ENCODE assay signal across 8 cellular contexts in the genomic region with DNA sequence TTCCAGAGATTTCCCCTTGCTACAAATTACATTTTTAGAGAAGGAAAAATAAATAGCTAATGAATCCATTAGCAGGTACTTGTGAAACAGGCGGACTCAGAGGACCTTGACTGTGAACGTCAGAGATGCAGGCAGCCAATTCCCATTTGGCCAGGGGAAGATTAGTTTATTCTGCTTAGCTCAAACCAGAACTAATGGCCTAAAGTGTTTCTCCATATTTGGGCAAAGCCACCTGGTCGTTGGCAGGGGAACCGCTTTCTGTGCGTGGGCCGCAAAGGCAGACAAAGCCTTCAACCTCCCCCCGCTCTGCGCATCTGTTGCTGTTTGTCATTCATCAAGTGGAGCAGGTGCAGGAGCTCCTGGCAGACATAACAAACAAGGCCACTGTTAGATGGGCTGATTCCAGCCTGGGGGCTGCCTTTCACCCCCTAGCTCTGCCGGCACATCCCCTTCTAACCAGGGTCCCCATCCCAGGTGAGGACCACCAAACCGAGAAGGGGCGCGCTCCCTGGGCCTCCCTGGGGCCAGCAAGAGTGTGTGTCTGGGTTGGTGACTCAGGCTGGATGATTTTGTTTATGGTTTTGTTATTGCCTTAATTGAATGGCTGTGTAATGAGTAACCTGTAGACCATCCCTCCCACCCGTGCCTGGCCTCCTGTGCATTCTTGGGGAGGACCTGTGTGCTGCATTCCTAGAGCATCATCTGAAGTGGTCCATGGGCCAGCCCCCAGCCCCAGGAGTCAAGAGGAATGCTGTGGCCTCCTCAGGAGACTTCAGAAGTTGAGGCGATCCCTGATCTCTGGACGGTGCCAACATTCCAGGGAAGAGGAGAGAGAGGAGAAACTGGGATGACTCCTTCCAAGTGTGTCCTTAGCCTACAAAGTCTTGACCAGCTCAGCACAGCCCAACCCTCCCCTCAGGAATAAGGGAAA.
A peak's percentile ranks its signal among the peaks of the same experiment; 100 is the strongest.
DNase-seq lines count a peak whose midpoint lies in the region; ATAC-seq lines count a peak whose summit lies in the region.

No MANE protein-coding gene starts in this region.

- H3K4me1 ChIP-seq in rectal smooth muscle tissue (ENCODE audit: control insufficient read depth, insufficient read depth, low read length), result peaks cover 9% of the 10 kb centered on the region

- no peaks in the 10 kb centered on the region for H3K36me3 ChIP-seq in rectal smooth muscle tissue (ENCODE audit: control insufficient read depth, insufficient read depth, low read length)

- ATAC-seq in HG02763 (IDR thresholded peaks at IDR 0.05; ENCODE audit: unreplicated experiment), result peak; percentile 74
- no peak for ATAC-seq in HG03139 (IDR thresholded peaks at IDR 0.05; ENCODE audit: unreplicated experiment)

- DNase-seq in GM04504 (ENCODE audit: low read depth), result peak; percentile 61
- DNase-seq in NCI-H2227 treated with DMSO at 0.1 percent for 48 hours (lab: John Stamatoyannopoulos, UW), result peak; percentile 91
- peak; percentile 71 for DNase-seq in cerebellar cortex (ENCODE audit: low spot score)
- DNase-seq in OCI-M2 (lab: John Stamatoyannopoulos, UW; ENCODE audit: unreplicated experiment), result no peak
- no peak for DNase-seq in activated CD4-positive, alpha-beta T cell treated with anti-CD3 and anti-CD28 coated beads, Interleukin-2, amount 50 U/mL, for 4 hours

- H3K27ac ChIP-seq in rectal smooth muscle tissue (ENCODE audit: low read depth, low read length), result peak overlapping the region; percentile 21

- H3K9ac ChIP-seq in rectal smooth muscle tissue (ENCODE audit: low read length), result no peak overlapping the region

- no peaks in the 10 kb centered on the region for H3K27me3 ChIP-seq in rectal smooth muscle tissue (ENCODE audit: control insufficient read depth, insufficient read depth, low read length)

- H3K4me3 ChIP-seq in rectal smooth muscle tissue (ENCODE audit: low read length), result no peak overlapping the region

Comparison
In these comparisons a context has a peak if more than half of its experiments do, and no peak if none do; other contexts are left out.
1. DNase-seq: peak in GM04504 (single experiment), NCI-H2227 treated with DMSO at 0.1 percent for 48 hours (single experiment) and cerebellar cortex (single experiment); none in OCI-M2 (single experiment) and activated CD4-positive, alpha-beta T cell treated with anti-CD3 and anti-CD28 coated beads, Interleukin-2, amount 50 U/mL, for 4 hours (0 of 2).